Comparison of ENCODE assay signal across 1 cellular context in the genomic region with DNA sequence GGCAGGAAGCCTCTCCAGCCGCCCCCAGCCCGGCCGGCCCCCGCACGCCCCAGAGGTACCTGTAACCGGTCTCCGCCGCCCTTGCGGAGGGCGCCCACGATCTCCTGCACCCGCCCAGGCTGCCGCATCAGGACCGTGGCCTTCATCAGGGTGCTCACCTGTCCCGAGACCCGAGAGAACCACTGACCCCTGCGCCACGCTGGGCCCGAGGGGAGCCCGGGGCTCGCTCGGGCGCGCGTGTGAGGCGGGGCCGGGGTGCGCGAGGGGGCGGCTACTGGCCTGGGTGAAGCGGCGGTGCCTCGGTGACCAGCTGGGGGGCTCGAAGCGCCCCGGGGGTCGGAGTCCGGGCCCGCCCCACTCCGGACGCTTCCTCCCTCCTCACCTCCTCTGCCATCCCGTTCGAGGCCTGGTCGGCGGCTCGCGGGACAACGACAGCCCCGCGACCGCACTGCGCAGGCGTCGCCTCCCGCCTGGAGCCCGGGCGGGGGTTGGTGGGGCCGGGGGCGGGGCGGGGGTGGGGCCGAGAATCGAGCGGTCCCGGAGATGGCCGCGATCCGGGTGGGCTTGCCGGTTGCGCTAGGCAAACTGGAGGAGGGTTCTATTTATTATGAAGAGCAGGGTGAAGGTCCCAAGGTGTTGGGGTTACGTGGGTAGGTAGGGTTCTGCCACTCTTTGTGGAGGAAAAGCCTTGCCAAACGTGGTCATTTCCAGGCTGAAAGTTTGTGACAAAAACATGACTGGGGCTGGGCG.
TF ChIP-seq lines count a peak whose summit lies in the region.

A gene (minus strand): TSS at position 433 of the 750 bp plus-strand sequence. CDS start 39 bp downstream, at position 394.

TF ChIP-seq in HepG2, 621 proteins besides CTCF, POLR2A, EP300 and RAD21 (continued from another document and continues in another):
- TF ChIP-seq, protein P1, sequence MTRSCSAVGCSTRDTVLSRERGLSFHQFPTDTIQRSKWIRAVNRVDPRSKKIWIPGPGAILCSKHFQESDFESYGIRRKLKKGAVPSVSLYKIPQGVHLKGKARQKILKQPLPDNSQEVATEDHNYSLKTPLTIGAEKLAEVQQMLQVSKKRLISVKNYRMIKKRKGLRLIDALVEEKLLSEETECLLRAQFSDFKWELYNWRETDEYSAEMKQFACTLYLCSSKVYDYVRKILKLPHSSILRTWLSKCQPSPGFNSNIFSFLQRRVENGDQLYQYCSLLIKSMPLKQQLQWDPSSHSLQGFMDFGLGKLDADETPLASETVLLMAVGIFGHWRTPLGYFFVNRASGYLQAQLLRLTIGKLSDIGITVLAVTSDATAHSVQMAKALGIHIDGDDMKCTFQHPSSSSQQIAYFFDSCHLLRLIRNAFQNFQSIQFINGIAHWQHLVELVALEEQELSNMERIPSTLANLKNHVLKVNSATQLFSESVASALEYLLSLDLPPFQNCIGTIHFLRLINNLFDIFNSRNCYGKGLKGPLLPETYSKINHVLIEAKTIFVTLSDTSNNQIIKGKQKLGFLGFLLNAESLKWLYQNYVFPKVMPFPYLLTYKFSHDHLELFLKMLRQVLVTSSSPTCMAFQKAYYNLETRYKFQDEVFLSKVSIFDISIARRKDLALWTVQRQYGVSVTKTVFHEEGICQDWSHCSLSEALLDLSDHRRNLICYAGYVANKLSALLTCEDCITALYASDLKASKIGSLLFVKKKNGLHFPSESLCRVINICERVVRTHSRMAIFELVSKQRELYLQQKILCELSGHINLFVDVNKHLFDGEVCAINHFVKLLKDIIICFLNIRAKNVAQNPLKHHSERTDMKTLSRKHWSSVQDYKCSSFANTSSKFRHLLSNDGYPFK (CRISPR knock-in tag; IDR thresholded peaks at IDR 0.05; ENCODE audit: borderline replicate concordance): no peak
- TF ChIP-seq PCBP1 (IDR thresholded peaks at IDR 0.05; ENCODE audit: borderline replicate concordance, low read depth, low read length): no peak
- no peak for TF ChIP-seq KDM3A (CRISPR knock-in tag; IDR thresholded peaks at IDR 0.05; ENCODE audit: low read depth)
- TF ChIP-seq, protein P2, sequence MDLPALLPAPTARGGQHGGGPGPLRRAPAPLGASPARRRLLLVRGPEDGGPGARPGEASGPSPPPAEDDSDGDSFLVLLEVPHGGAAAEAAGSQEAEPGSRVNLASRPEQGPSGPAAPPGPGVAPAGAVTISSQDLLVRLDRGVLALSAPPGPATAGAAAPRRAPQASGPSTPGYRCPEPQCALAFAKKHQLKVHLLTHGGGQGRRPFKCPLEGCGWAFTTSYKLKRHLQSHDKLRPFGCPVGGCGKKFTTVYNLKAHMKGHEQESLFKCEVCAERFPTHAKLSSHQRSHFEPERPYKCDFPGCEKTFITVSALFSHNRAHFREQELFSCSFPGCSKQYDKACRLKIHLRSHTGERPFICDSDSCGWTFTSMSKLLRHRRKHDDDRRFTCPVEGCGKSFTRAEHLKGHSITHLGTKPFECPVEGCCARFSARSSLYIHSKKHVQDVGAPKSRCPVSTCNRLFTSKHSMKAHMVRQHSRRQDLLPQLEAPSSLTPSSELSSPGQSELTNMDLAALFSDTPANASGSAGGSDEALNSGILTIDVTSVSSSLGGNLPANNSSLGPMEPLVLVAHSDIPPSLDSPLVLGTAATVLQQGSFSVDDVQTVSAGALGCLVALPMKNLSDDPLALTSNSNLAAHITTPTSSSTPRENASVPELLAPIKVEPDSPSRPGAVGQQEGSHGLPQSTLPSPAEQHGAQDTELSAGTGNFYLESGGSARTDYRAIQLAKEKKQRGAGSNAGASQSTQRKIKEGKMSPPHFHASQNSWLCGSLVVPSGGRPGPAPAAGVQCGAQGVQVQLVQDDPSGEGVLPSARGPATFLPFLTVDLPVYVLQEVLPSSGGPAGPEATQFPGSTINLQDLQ (CRISPR knock-in tag; IDR thresholded peaks at IDR 0.05): no peak; the same call in 1 of the 2 replicates
- TF ChIP-seq, protein P3, sequence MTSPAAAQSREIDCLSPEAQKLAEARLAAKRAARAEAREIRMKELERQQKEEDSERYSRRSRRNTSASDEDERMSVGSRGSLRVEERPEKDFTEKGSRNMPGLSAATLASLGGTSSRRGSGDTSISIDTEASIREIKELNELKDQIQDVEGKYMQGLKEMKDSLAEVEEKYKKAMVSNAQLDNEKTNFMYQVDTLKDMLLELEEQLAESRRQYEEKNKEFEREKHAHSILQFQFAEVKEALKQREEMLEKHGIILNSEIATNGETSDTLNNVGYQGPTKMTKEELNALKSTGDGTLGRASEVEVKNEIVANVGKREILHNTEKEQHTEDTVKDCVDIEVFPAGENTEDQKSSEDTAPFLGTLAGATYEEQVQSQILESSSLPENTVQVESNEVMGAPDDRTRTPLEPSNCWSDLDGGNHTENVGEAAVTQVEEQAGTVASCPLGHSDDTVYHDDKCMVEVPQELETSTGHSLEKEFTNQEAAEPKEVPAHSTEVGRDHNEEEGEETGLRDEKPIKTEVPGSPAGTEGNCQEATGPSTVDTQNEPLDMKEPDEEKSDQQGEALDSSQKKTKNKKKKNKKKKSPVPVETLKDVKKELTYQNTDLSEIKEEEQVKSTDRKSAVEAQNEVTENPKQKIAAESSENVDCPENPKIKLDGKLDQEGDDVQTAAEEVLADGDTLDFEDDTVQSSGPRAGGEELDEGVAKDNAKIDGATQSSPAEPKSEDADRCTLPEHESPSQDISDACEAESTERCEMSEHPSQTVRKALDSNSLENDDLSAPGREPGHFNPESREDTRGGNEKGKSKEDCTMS (CRISPR knock-in tag; conservative IDR thresholded peaks at IDR 0.05): no peak
- no peak for TF ChIP-seq ZNF569 (CRISPR knock-in tag; IDR thresholded peaks at IDR 0.05; ENCODE audit: borderline replicate concordance)
- peak; percentile 70 for TF ChIP-seq SAP130 (CRISPR knock-in tag; IDR thresholded peaks at IDR 0.05; ENCODE audit: low read depth)
- TF ChIP-seq PHF5A (CRISPR knock-in tag; IDR thresholded peaks at IDR 0.05; ENCODE audit: low read depth, unreplicated experiment): no peak
- TF ChIP-seq POLR2G (IDR thresholded peaks at IDR 0.05; ENCODE audit: low read depth, low read length): peak; percentile 79
- no peak for TF ChIP-seq XRCC5 (optimal IDR thresholded peaks at IDR 0.05; ENCODE audit: low read length)
- TF ChIP-seq, protein P4, sequence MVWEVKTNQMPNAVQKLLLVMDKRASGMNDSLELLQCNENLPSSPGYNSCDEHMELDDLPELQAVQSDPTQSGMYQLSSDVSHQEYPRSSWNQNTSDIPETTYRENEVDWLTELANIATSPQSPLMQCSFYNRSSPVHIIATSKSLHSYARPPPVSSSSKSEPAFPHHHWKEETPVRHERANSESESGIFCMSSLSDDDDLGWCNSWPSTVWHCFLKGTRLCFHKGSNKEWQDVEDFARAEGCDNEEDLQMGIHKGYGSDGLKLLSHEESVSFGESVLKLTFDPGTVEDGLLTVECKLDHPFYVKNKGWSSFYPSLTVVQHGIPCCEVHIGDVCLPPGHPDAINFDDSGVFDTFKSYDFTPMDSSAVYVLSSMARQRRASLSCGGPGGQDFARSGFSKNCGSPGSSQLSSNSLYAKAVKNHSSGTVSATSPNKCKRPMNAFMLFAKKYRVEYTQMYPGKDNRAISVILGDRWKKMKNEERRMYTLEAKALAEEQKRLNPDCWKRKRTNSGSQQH (CRISPR knock-in tag; IDR thresholded peaks at IDR 0.05; ENCODE audit: low read depth): no peak
- no peak for TF ChIP-seq LCORL (IDR thresholded peaks at IDR 0.05)
- no peak for TF ChIP-seq LCORL (CRISPR knock-in tag; IDR thresholded peaks at IDR 0.05)
- TF ChIP-seq MEIS2 (CRISPR knock-in tag; IDR thresholded peaks at IDR 0.05): no peak; the same call in 1 of the 2 replicates
- TF ChIP-seq ZSCAN22 (CRISPR knock-in tag; IDR thresholded peaks at IDR 0.05): no peak
- 0 out of 2 replicates have a peak, but pooled peaks have one; percentile 39 for TF ChIP-seq ZNF816 (CRISPR knock-in tag; IDR thresholded peaks at IDR 0.05; ENCODE audit: borderline replicate concordance)
- no peak for TF ChIP-seq HNRNPH1 (optimal IDR thresholded peaks at IDR 0.05; ENCODE audit: low read depth, low read length)
- TF ChIP-seq SOX13 (IDR thresholded peaks at IDR 0.05): no peak
- TF ChIP-seq SOX13 (CRISPR knock-in tag; conservative IDR thresholded peaks at IDR 0.05 in 1 of 2, IDR thresholded peaks at IDR 0.05 in 1 of 2): no peak; a peak in 1 of 4 replicates
- TF ChIP-seq, protein P5, sequence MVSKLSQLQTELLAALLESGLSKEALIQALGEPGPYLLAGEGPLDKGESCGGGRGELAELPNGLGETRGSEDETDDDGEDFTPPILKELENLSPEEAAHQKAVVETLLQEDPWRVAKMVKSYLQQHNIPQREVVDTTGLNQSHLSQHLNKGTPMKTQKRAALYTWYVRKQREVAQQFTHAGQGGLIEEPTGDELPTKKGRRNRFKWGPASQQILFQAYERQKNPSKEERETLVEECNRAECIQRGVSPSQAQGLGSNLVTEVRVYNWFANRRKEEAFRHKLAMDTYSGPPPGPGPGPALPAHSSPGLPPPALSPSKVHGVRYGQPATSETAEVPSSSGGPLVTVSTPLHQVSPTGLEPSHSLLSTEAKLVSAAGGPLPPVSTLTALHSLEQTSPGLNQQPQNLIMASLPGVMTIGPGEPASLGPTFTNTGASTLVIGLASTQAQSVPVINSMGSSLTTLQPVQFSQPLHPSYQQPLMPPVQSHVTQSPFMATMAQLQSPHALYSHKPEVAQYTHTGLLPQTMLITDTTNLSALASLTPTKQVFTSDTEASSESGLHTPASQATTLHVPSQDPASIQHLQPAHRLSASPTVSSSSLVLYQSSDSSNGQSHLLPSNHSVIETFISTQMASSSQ (IDR thresholded peaks at IDR 0.05; ENCODE audit: low read depth): no peak
- TF ChIP-seq, protein P5 (CRISPR knock-in tag; IDR thresholded peaks at IDR 0.05; ENCODE audit: borderline replicate concordance): no peak
- TF ChIP-seq, protein P6, sequence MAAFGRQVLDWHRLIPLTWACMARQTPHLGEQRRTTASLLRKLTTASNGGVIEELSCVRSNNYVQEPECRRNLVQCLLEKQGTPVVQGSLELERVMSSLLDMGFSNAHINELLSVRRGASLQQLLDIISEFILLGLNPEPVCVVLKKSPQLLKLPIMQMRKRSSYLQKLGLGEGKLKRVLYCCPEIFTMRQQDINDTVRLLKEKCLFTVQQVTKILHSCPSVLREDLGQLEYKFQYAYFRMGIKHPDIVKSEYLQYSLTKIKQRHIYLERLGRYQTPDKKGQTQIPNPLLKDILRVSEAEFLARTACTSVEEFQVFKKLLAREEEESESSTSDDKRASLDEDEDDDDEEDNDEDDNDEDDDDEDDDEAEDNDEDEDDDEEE (CRISPR knock-in tag; IDR thresholded peaks at IDR 0.05): no peak
- no peak for TF ChIP-seq ZNF33A (CRISPR knock-in tag; IDR thresholded peaks at IDR 0.05; ENCODE audit: borderline replicate concordance)
- peak; percentile 38; the same call in 1 of the 2 replicates for TF ChIP-seq ZBTB38 (CRISPR knock-in tag; IDR thresholded peaks at IDR 0.05)
- no peak for TF ChIP-seq RFX5 (IDR thresholded peaks at IDR 0.05; ENCODE audit: low read depth, low read length)
- TF ChIP-seq ZNF253 (CRISPR knock-in tag; IDR thresholded peaks at IDR 0.05; ENCODE audit: borderline replicate concordance): no peak
- TF ChIP-seq ZNF891 (CRISPR knock-in tag; IDR thresholded peaks at IDR 0.05): no peak
- TF ChIP-seq ZNF235 (CRISPR knock-in tag; IDR thresholded peaks at IDR 0.05; ENCODE audit: borderline replicate concordance): 0 out of 2 replicates have a peak, but pooled peaks have one; percentile 88
- TF ChIP-seq MAFK (conservative IDR thresholded peaks at IDR 0.05 in 1 of 2, IDR thresholded peaks at IDR 0.05 in 1 of 2; ENCODE audit: low read length in 2 of 2): no peak
- TF ChIP-seq ZNF564 (CRISPR knock-in tag; IDR thresholded peaks at IDR 0.05): no peak
- TF ChIP-seq ZNF83 (CRISPR knock-in tag; IDR thresholded peaks at IDR 0.05; ENCODE audit: borderline replicate concordance): no peak
- 0 out of 2 replicates have a peak, but pooled peaks have one; percentile 12 for TF ChIP-seq FOXO1 (CRISPR knock-in tag; IDR thresholded peaks at IDR 0.05)
- 0 out of 2 replicates have a peak, but pooled peaks have one; percentile 49 for TF ChIP-seq ZNF121 (CRISPR knock-in tag; IDR thresholded peaks at IDR 0.05)
- TF ChIP-seq JUN (CRISPR knock-in tag; IDR thresholded peaks at IDR 0.05): no peak
- TF ChIP-seq ZNF660 (CRISPR knock-in tag; IDR thresholded peaks at IDR 0.05; ENCODE audit: borderline replicate concordance, low read depth): no peak
- 0 out of 2 replicates have a peak, but pooled peaks have one; percentile 8 for TF ChIP-seq ELF3 (CRISPR knock-in tag; IDR thresholded peaks at IDR 0.05)
- TF ChIP-seq ATF7 (IDR thresholded peaks at IDR 0.05): no peak
- no peak for TF ChIP-seq ATF7 (CRISPR knock-in tag; IDR thresholded peaks at IDR 0.05)
- TF ChIP-seq, protein P7, sequence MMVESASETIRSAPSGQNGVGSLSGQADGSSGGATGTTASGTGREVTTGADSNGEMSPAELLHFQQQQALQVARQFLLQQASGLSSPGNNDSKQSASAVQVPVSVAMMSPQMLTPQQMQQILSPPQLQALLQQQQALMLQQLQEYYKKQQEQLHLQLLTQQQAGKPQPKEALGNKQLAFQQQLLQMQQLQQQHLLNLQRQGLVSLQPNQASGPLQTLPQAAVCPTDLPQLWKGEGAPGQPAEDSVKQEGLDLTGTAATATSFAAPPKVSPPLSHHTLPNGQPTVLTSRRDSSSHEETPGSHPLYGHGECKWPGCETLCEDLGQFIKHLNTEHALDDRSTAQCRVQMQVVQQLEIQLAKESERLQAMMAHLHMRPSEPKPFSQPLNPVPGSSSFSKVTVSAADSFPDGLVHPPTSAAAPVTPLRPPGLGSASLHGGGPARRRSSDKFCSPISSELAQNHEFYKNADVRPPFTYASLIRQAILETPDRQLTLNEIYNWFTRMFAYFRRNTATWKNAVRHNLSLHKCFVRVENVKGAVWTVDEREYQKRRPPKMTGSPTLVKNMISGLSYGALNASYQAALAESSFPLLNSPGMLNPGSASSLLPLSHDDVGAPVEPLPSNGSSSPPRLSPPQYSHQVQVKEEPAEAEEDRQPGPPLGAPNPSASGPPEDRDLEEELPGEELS (CRISPR knock-in tag; IDR thresholded peaks at IDR 0.05): no peak
- no peak for TF ChIP-seq ZFAT (CRISPR knock-in tag; conservative IDR thresholded peaks at IDR 0.05)
- no peak for TF ChIP-seq ZNF782 (CRISPR knock-in tag; IDR thresholded peaks at IDR 0.05; ENCODE audit: borderline replicate concordance)
- TF ChIP-seq HNF4A (CRISPR knock-in tag; IDR thresholded peaks at IDR 0.05): no peak
- TF ChIP-seq ZBTB7A (CRISPR knock-in tag; IDR thresholded peaks at IDR 0.05): peak; percentile 55; the same call in 1 of the 2 replicates
- peak; percentile 4; the same call in 1 of the 2 replicates for TF ChIP-seq MED1 (CRISPR knock-in tag; IDR thresholded peaks at IDR 0.05)
- TF ChIP-seq KAT2B (IDR thresholded peaks at IDR 0.05; ENCODE audit: borderline replicate concordance, low read depth, low read length): no peak
